Comparison of ENCODE assay signal across 21 cellular contexts in the genomic region with DNA sequence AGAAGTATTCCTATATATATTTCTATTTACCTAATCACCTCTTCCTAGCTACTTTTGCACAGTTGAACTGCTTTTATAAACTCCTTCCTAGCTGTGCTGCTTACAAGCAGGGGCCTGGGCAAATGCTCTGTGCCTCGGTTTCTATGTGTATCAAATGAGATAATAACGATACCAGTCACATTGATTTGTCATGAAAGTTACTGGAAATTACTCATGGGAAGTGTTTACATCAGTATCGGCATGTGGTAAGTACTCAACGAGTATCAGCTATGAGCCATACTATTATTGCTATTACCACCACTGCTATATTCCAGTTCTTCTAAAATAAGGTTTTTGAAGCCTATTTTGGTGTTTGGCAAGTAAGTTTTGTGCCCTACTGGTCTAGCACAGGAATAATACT. TPM values are rescaled to one million over a fixed set of nuclear protein-coding genes. Genes with fewer than 3 reads are reported as not detected.
A peak's percentile ranks its signal among the peaks of the same experiment; 100 is the strongest.
DNase-seq lines count a peak whose midpoint lies in the region; ATAC-seq and TF ChIP-seq lines count a peak whose summit lies in the region.
"Had no signal": no experiment of that assay in that cellular context is flagged by ENCODE, and none has a peak within 500 bp of the region (broad histone marks: within the 10 kb centered on the region; RNA-seq: fewer than 3 reads in every experiment).

No MANE protein-coding gene starts in this region.

- no peak overlapping the region for H3K4me3 ChIP-seq in brain microvascular endothelial cell (ENCODE audit: low read depth, low read length)
- H3K4me3 ChIP-seq in gastroesophageal sphincter: peak overlapping the region; percentile 73 to 90
- H3K4me3 ChIP-seq in subcutaneous abdominal adipose tissue (ENCODE audit: low read depth in 1 of 5, low read length in 5 of 5): peak overlapping the region in 4 of 5 donors; percentile 26 to 100 (median 77)
- H3K4me3 ChIP-seq in Caco-2 (ENCODE audit: low read depth, low read length): no peak overlapping the region

- H3K4me3 Mint-ChIP-seq in HFFc6 (peak overlapping the region; percentile 51), Caco-2 (ENCODE audit: unreplicated experiment) (no peak overlapping the region)
- H3K4me3 Mint-ChIP-seq: naive B cell had no signal

- BruUV-seq in Caco-2 (replicated peaks; lab: Mats Ljungman, UMichigan): no TSS peak

- CTCF ChIA-PET in Caco-2 (lab: Charles Lee): no interaction called here

- TF ChIP-seq CTCF in HFFc6 (IDR thresholded peaks at IDR 0.05): no peak
- TF ChIP-seq CTCF in brain microvascular endothelial cell (IDR thresholded peaks at IDR 0.05; ENCODE audit: low read depth, low read length, missing control alignments): no peak
- no peak for TF ChIP-seq CTCF in gastroesophageal sphincter (IDR thresholded peaks at IDR 0.05)
- no peak for TF ChIP-seq CTCF in Caco-2 (IDR thresholded peaks at IDR 0.05; ENCODE audit: insufficient read depth in 1 of 2, low read depth in 1 of 2, low read length in 1 of 2, severe bottlenecking in 1 of 2, unreplicated experiment in 1 of 2)

- H3K27me3 Mint-ChIP-seq in HFFc6 (ENCODE audit: insufficient read depth) (no peaks in the 10 kb centered on the region; the same call in none of the 2 replicates), Caco-2 (ENCODE audit: insufficient read depth, unreplicated experiment) (peaks cover 12% of the 10 kb centered on the region)

- DNase-seq in HFFc6: no peak
- DNase-seq in brain microvascular endothelial cell: peak; percentile 45
- no peak for DNase-seq in Caco-2
- DNase-seq: activated CD4-positive, CD25-positive, alpha-beta regulatory T cell; AML-193; COR-L47; effector CD4-positive, alpha-beta T cell; foreskin melanocyte; naive B cell; NCI-H1105 treated with DMSO at 0.1 percent for 48 hours; NCI-H2107; NCI-H69; stimulated activated CD4-positive, alpha-beta T cell treated with anti-CD3 and anti-CD28 coated beads, Interleukin-2, amount 100 ng/mL, for 24 hours; T-helper 2 cell had no signal

- H3K4me1 Mint-ChIP-seq in HFFc6 (ENCODE audit: low read depth) (peaks cover 85% of the 10 kb centered on the region), Caco-2 (ENCODE audit: low read depth, unreplicated experiment) (peaks cover 3% of the 10 kb centered on the region)

- H3K27ac ChIP-seq in brain microvascular endothelial cell (peak overlapping the region; percentile 89), gastroesophageal sphincter (peak overlapping the region; percentile 86 to 96 (median 95)), subcutaneous abdominal adipose tissue (ENCODE audit: low read depth, low read length) (peak overlapping the region; percentile 100)

- in situ Hi-C loops in brain microvascular endothelial cell (cut with HindIII; ENCODE audit: low pct_ligation_motif_present, low sequenced_read_pairs): no loop called here

- 28 to 36% methylated on average over 4 of the region's 4 CpGs for WGBS in gastroesophageal sphincter (ENCODE audit: low coverage in 1 of 2), 2 donors

- no peak for TF ChIP-seq POLR2A in gastroesophageal sphincter (IDR thresholded peaks at IDR 0.05)

- H3K9me3 Mint-ChIP-seq in HFFc6: no peaks in the 10 kb centered on the region
- H3K9me3 Mint-ChIP-seq in Caco-2 (ENCODE audit: unreplicated experiment): no peaks in the 10 kb centered on the region
- H3K9me3 Mint-ChIP-seq: naive B cell had no signal

- H3K9me3 ChIP-seq in gastroesophageal sphincter (no peaks in the 10 kb centered on the region), subcutaneous abdominal adipose tissue (ENCODE audit: control insufficient read depth in 5 of 5, low read length in 5 of 5) (no peaks in the 10 kb centered on the region), Caco-2 (no peaks in the 10 kb centered on the region)

- H3K36me3 Mint-ChIP-seq in HFFc6 (ENCODE audit: low read depth) (peaks cover 37% of the 10 kb centered on the region), Caco-2 (ENCODE audit: insufficient read depth, unreplicated experiment) (no peaks in the 10 kb centered on the region)

- H3K4me1 ChIP-seq in gastroesophageal sphincter (peaks cover 35 to 68% (median 38%) of the 10 kb centered on the region in 3 donors), subcutaneous abdominal adipose tissue (ENCODE audit: control insufficient read depth in 5 of 5, insufficient read depth in 5 of 5, low read length in 5 of 5) (peaks cover 6 to 76% (median 64%) of the 10 kb centered on the region in 5 donors), Caco-2 (no peaks in the 10 kb centered on the region)

- ATAC-seq in gastroesophageal sphincter: no peak
- no peak for ATAC-seq in HG03108 (IDR thresholded peaks at IDR 0.05; ENCODE audit: unreplicated experiment)
- no peak for ATAC-seq in HG03457 (IDR thresholded peaks at IDR 0.05; ENCODE audit: unreplicated experiment)
- ATAC-seq in GM18870 (IDR thresholded peaks at IDR 0.05; ENCODE audit: unreplicated experiment): no peak
- ATAC-seq: left lobe of liver had no signal

- peaks cover 16% of the 10 kb centered on the region for H3K36me3 ChIP-seq in brain microvascular endothelial cell (replicated peaks)
- H3K36me3 ChIP-seq in gastroesophageal sphincter: peaks cover 3 to 5% of the 10 kb centered on the region in 2 donors
- peaks cover 6 to 31% (median 8%) of the 10 kb centered on the region in 5 donors for H3K36me3 ChIP-seq in subcutaneous abdominal adipose tissue (ENCODE audit: control insufficient read depth in 5 of 5, insufficient read depth in 5 of 5, low read length in 5 of 5)
- no peaks in the 10 kb centered on the region for H3K36me3 ChIP-seq in Caco-2 (ENCODE audit: control insufficient read depth, insufficient read depth, low read length)

- POLR2A ChIA-PET in Caco-2 (lab: Charles Lee): no interaction called here

- intact Hi-C loops in Caco-2 (cut with micrococcal nuclease; ENCODE audit: unreplicated experiment): no loop called here

- no peaks in the 10 kb centered on the region for H3K27me3 ChIP-seq in brain microvascular endothelial cell (replicated peaks)
- H3K27me3 ChIP-seq in gastroesophageal sphincter: no peaks in the 10 kb centered on the region
- H3K27me3 ChIP-seq in subcutaneous abdominal adipose tissue (ENCODE audit: control insufficient read depth in 5 of 5, insufficient read depth in 4 of 5, low read length in 5 of 5): peaks cover 0 to 2% (median 0%) of the 10 kb centered on the region in 5 donors
- peaks cover 2% of the 10 kb centered on the region; the same call in 1 of the 2 replicates for H3K27me3 ChIP-seq in Caco-2 (replicated peaks; ENCODE audit: control insufficient read depth, insufficient read depth, low read length)

- H3K27ac Mint-ChIP-seq in HFFc6: peak overlapping the region; percentile 66
- H3K27ac Mint-ChIP-seq in Caco-2 (ENCODE audit: unreplicated experiment): no peak overlapping the region
- H3K27ac Mint-ChIP-seq: naive B cell had no signal

- peak overlapping the region in 4 of 5 donors; percentile 24 to 99 (median 73) for H3K9ac ChIP-seq in subcutaneous abdominal adipose tissue (ENCODE audit: low read length in 5 of 5)

- no peak for TF ChIP-seq EP300 in gastroesophageal sphincter (IDR thresholded peaks at IDR 0.05)

RNA-seq across cellular contexts. Expression of gene LAMA4, which starts 4.9 kb away (rescaled TPM):
- total RNA-seq in HFFc6 (2021; fragmentation: NEBNext Ultra II Directional; extraction: Animal tissue kit (Norgen Biotek cat#: 25700)): 100 to 1,000 TPM in 2 of 6 experiments, 10 to 100 TPM in 4; 80.6 to 130 (median 89.8) TPM
- total RNA-seq in gastroesophageal sphincter: 100 to 1,000 TPM; 240 to 305 (median 265) TPM
- 0.37 TPM in 1 of 2 replicates, not detected in the other for total RNA-seq in Caco-2 (2022)
- total RNA-seq: OCI-LY7 had no signal

Comparison
In these comparisons a context has a peak if more than half of its experiments do, and no peak if none do; other contexts are left out.
1. H3K4me3 ChIP-seq: peak in gastroesophageal sphincter (2 of 2) and subcutaneous abdominal adipose tissue (4 of 5); none in brain microvascular endothelial cell (single experiment) and Caco-2 (single experiment).
2. RNA of gene LAMA4, which starts 4.9 kb away (total RNA-seq): 240 to 305 TPM in gastroesophageal sphincter and 80.6 to 130 TPM in HFFc6; 0.37 TPM in Caco-2; every median in the first group is over 10 times any median in the second.
3. Peak in every context shown above with its lines, with median percentiles within 50 percentile points of each other: H3K27ac ChIP-seq.